Comparison of ENCODE assay signal across 18 cellular contexts in genomic region chr11:6411594-6412031, GRCh38. TPM values are rescaled to one million over a fixed set of nuclear protein-coding genes. Genes with fewer than 3 reads are reported as not detected.
DNase-seq lines count a peak whose midpoint lies in the region; ATAC-seq and TF ChIP-seq lines count a peak whose summit lies in the region.
"Had no signal": no experiment of that assay in that cellular context is flagged by ENCODE, and none has a peak within 500 bp of the region (broad histone marks: within the 10 kb centered on the region; RNA-seq: fewer than 3 reads in every experiment).

No MANE protein-coding gene starts in this region.

- no peak overlapping the region for H3K27ac ChIP-seq in uterus
- H3K27ac ChIP-seq: BLaER1 treated with 17β-estradiol and CSF1 and Interleukin-3, amounts not matched to agents 10 nM and 100 nM; KMS-11; PC-9 had no signal

- intact Hi-C loops in head of caudate nucleus (cut with DNase I), result no loop called here
- intact Hi-C loops in uterus (cut with DNase I; ENCODE audit: low total_unique reads), result no loop called here

- no peak overlapping the region for H3K4me3 ChIP-seq in uterus
- H3K4me3 ChIP-seq: BLaER1 treated with 17β-estradiol and CSF1 and Interleukin-3, amounts not matched to agents 10 nM and 100 nM; PC-9 had no signal

- peak overlapping the region; percentile 47 for H3K27ac Mint-ChIP-seq in activated naive CD8-positive, alpha-beta T cell
- no peak overlapping the region for H3K27ac Mint-ChIP-seq in activated naive CD8-positive, alpha-beta T cell treated with anti-CD3 and anti-CD28 coated beads for 36 hours
- H3K27ac Mint-ChIP-seq in T-cell, result peak overlapping the region in 1 of 2 donors; percentile 80

- H3K9me3 Mint-ChIP-seq in activated naive CD8-positive, alpha-beta T cell (ENCODE audit: low read depth), result no peaks in the 10 kb centered on the region
- no peaks in the 10 kb centered on the region for H3K9me3 Mint-ChIP-seq in activated naive CD8-positive, alpha-beta T cell treated with anti-CD3 and anti-CD28 coated beads for 36 hours
- no peaks in the 10 kb centered on the region for H3K9me3 Mint-ChIP-seq in T-cell

- H3K4me1 ChIP-seq in uterus, result no peaks in the 10 kb centered on the region

- H3K36me3 ChIP-seq in uterus, result no peaks in the 10 kb centered on the region

- TF ChIP-seq POLR2A in uterus (IDR thresholded peaks at IDR 0.05), result no peak

- no peaks in the 10 kb centered on the region for H3K27me3 Mint-ChIP-seq in activated naive CD8-positive, alpha-beta T cell
- no peaks in the 10 kb centered on the region for H3K27me3 Mint-ChIP-seq in activated naive CD8-positive, alpha-beta T cell treated with anti-CD3 and anti-CD28 coated beads for 36 hours
- no peaks in the 10 kb centered on the region for H3K27me3 Mint-ChIP-seq in T-cell

- H3K36me3 Mint-ChIP-seq in activated naive CD8-positive, alpha-beta T cell, result peaks cover 3% of the 10 kb centered on the region
- no peaks in the 10 kb centered on the region for H3K36me3 Mint-ChIP-seq in activated naive CD8-positive, alpha-beta T cell treated with anti-CD3 and anti-CD28 coated beads for 36 hours
- H3K36me3 Mint-ChIP-seq in T-cell, result peaks cover 20% of the 10 kb centered on the region

- TF ChIP-seq CTCF in uterus (IDR thresholded peaks at IDR 0.05), result no peak

- no peak for DNase-seq in activated naive CD8-positive, alpha-beta T cell treated with anti-CD3 and anti-CD28 coated beads for 36 hours
- DNase-seq in head of caudate nucleus, result peak; percentile 75 to 95 (median 90)
- DNase-seq in nucleus accumbens (lab: John Stamatoyannopoulos, UW), result peak in 52 of 56 donors; percentile 25 to 94 (median 82)
- DNase-seq in uterus, result no peak
- DNase-seq in EL, result no peak
- DNase-seq in T-cell, result no peak
- DNase-seq: 8988T, Caco-2, NCI-H1092, NCI-H1694 treated with DMSO at 0.1 percent for 48 hours, NCI-H69, PC-9 had no signal

- POLR2A ChIA-PET in T-cell (lab: Charles Lee), result interaction anchor here in 1 of 2 donors (0.6 to 1.6 kb wide), 2 partner anchors 9 to 15 kb away, joined by 4 to 8 read pairs; no protein-coding TSS in a partner anchor

- ATAC-seq in HG03280 (IDR thresholded peaks at IDR 0.05; ENCODE audit: unreplicated experiment), result no peak
- no peak for ATAC-seq in T-cell (replicated peaks in 1 of 4)
- ATAC-seq: HCT116, Right ventricle myocardium inferior had no signal

- H3K27me3 ChIP-seq in uterus, result no peaks in the 10 kb centered on the region
- H3K27me3 ChIP-seq: BLaER1 treated with 17β-estradiol and CSF1 and Interleukin-3, amounts not matched to agents 10 nM and 100 nM had no signal

- CTCF ChIA-PET in T-cell (lab: Charles Lee), result interaction anchor here in 1 of 2 donors (0.5 to 0.7 kb wide), 3 partner anchors 12 to 49 kb away, joined by 3 to 8 read pairs (median 5); no protein-coding TSS in a partner anchor

- H3K9me3 ChIP-seq in uterus, result no peaks in the 10 kb centered on the region
- H3K9me3 ChIP-seq: BLaER1 treated with 17β-estradiol and CSF1 and Interleukin-3, amounts not matched to agents 10 nM and 100 nM; Caco-2 had no signal

- peaks cover 50% of the 10 kb centered on the region for H3K4me1 Mint-ChIP-seq in activated naive CD8-positive, alpha-beta T cell (ENCODE audit: low read depth)
- peaks cover 37% of the 10 kb centered on the region for H3K4me1 Mint-ChIP-seq in activated naive CD8-positive, alpha-beta T cell treated with anti-CD3 and anti-CD28 coated beads for 36 hours
- peaks cover 31 to 54% (median 51%) of the 10 kb centered on the region in 3 donors for H3K4me1 Mint-ChIP-seq in T-cell

- no peak overlapping the region for H3K4me3 Mint-ChIP-seq in activated naive CD8-positive, alpha-beta T cell
- no peak overlapping the region for H3K4me3 Mint-ChIP-seq in activated naive CD8-positive, alpha-beta T cell treated with anti-CD3 and anti-CD28 coated beads for 36 hours
- H3K4me3 Mint-ChIP-seq in T-cell, result no peak overlapping the region

RNA-seq across cellular contexts. Expression of gene APBB1, which starts 7.3 kb away (rescaled TPM):
- total RNA-seq in activated naive CD8-positive, alpha-beta T cell treated with anti-CD3 and anti-CD28 coated beads for 36 hours, result 10 to 100 TPM; 29.2 to 32.3 TPM
- total RNA-seq in uterus (100 to 1,000 TPM in 1 of 4 donors, 10 to 100 TPM in 3; 16.2 to 110 (median 38.0) TPM), T-cell (100 to 1,000 TPM in 3 of 5 donors, 10 to 100 TPM in 2; 71.3 to 152 (median 106) TPM)

RNA-seq across cellular contexts. Expression of gene SMPD1, which starts 21.3 kb away (rescaled TPM):
- total RNA-seq in activated naive CD8-positive, alpha-beta T cell treated with anti-CD3 and anti-CD28 coated beads for 36 hours, result 10 to 100 TPM; 12.9 to 16.9 TPM
- total RNA-seq in uterus (10 to 100 TPM in 3 of 4 donors, 1 to 10 TPM in 1; 5.9 to 36.4 (median 26.0) TPM), T-cell (10 to 100 TPM; 33.5 to 58.3 (median 38.3) TPM)

RNA-seq across cellular contexts. Expression of gene HPX, which starts 29.2 kb away (rescaled TPM):
- total RNA-seq in activated naive CD8-positive, alpha-beta T cell treated with anti-CD3 and anti-CD28 coated beads for 36 hours, result not detected
- total RNA-seq in uterus (10 to 100 TPM in 1 of 4 donors, 1 to 10 TPM in 1, under 1 TPM in 1, not detected in 1; 0.29 to 28.6 (median 1.1) TPM), T-cell (1 to 10 TPM; 1.2 to 5.5 (median 2.5) TPM)
- total RNA-seq: Right ventricle myocardium inferior had no signal

Comparison
In these comparisons a context has a peak if more than half of its experiments do, and no peak if none do; other contexts are left out.
1. DNase-seq: peak in head of caudate nucleus (42 of 42) and nucleus accumbens (52 of 56); none in activated naive CD8-positive, alpha-beta T cell treated with anti-CD3 and anti-CD28 coated beads for 36 hours (single experiment), uterus (0 of 2), EL (single experiment) and T-cell (0 of 34).